1 cellular context compared by ENCODE assay signal in the genomic region with DNA sequence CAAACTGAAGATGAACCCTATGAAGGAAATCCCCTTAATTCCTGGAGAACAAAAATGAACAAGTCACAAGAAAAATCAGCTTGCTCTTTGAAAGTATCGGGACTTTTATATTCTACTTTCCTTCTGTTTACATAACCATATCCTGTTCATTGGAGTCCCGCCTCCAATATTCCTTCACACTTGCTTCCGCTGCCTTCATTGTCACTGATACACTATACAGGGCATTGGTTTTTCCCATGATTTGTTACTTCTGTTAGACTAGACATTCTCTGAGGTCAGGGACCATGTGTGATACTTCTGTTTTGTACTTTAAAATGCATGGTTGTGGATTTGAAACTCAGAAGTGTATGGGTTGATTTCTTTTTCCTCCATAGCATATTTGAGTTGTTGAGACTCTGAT.
TF ChIP-seq lines count a peak whose summit lies in the region.

No MANE protein-coding gene starts in this region.

TF ChIP-seq in WTC11, 78 proteins besides CTCF, POLR2A, EP300 and RAD21 (continued from another document):
- TF ChIP-seq, protein P1, sequence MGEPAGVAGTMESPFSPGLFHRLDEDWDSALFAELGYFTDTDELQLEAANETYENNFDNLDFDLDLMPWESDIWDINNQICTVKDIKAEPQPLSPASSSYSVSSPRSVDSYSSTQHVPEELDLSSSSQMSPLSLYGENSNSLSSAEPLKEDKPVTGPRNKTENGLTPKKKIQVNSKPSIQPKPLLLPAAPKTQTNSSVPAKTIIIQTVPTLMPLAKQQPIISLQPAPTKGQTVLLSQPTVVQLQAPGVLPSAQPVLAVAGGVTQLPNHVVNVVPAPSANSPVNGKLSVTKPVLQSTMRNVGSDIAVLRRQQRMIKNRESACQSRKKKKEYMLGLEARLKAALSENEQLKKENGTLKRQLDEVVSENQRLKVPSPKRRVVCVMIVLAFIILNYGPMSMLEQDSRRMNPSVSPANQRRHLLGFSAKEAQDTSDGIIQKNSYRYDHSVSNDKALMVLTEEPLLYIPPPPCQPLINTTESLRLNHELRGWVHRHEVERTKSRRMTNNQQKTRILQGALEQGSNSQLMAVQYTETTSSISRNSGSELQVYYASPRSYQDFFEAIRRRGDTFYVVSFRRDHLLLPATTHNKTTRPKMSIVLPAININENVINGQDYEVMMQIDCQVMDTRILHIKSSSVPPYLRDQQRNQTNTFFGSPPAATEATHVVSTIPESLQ (CRISPR knock-in tag; IDR thresholded peaks at IDR 0.05), result no peak
- no peak for TF ChIP-seq PRRX2 (CRISPR knock-in tag; IDR thresholded peaks at IDR 0.05)
